Comparison of ENCODE assay signal across 10 cellular contexts in the genomic region with DNA sequence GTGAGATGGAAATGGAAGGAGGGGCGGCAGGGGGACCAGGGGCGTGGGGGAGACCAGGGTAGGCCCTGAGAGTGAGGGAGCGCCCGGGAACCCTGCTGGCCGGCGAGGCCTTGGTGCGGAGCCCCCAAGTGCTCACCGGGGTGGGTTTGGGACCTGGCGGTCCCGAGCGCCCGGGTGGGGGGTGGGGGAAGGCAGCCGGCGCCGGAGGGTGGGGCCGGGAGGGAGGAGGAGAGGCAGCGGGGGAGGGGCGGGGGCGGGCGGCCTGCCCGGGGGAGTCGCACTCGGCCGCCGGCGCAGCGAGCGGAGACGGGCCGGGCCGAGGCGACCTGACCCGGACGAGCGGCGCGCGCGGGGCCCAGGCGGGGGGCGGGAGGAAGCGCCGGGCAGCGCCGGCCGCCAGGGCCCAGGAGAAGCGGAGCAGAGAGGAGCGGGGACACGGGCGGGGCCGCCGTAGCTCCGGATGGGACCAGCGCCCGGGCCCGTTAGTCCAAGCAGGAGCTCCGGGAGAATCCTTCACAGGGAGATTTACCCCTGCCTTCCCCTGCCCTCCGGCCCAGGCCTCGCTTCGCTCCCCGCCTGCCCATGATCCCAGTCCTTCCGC. TPM values are rescaled to one million over a fixed set of nuclear protein-coding genes. Genes with fewer than 3 reads are reported as not detected.
DNase-seq lines count a peak whose midpoint lies in the region; ATAC-seq and TF ChIP-seq lines count a peak whose summit lies in the region.
"Had no signal": no experiment of that assay in that cellular context is flagged by ENCODE, and none has a peak within 500 bp of the region (broad histone marks: within the 10 kb centered on the region; RNA-seq: fewer than 3 reads in every experiment).

A gene (plus strand): TSS at position 271 of the 601 bp plus-strand sequence. CDS start 818 bp downstream, outside the sequence.

- in situ Hi-C loops in endometrial microvascular endothelial cells (cut with HindIII; ENCODE audit: inconsistent ontology term, low pct_unique_long_range_greater_than_20kb, low sequenced_read_pairs): no loop called here

- peak within 1 kb of the TSS; percentile 30 to 68 for H2BK12ac ChIP-seq in mesenchymal stem cell (ENCODE audit: low read length in 2 of 2)

- H2BK120ac ChIP-seq in mesenchymal stem cell (ENCODE audit: low read depth, low read length): peak within 1 kb of the TSS; percentile 96

- H3K4ac ChIP-seq in mesenchymal stem cell (ENCODE audit: low read depth in 1 of 2, low read length in 2 of 2): peak within 1 kb of the TSS; percentile 86 to 99

- H3K9me3 ChIP-seq in mesenchymal stem cell (ENCODE audit: control insufficient read depth, low read length) (no peaks in the 10 kb centered on the region), tibial nerve (no peaks in the 10 kb centered on the region)

- H3K27me3 ChIP-seq in mesenchymal stem cell (ENCODE audit: control insufficient read depth in 1 of 2, insufficient read depth in 1 of 2, low read length in 2 of 2) (no peaks in the 10 kb centered on the region), tibial nerve (no peaks in the 10 kb centered on the region)

- peak within 1 kb of the TSS; percentile 93 to 95 for H3K18ac ChIP-seq in mesenchymal stem cell (ENCODE audit: low read depth in 1 of 2, low read length in 2 of 2)

- peak in 1 of 2 donors; percentile 23 for TF ChIP-seq POLR2A in tibial nerve (IDR thresholded peaks at IDR 0.05)

- H3K14ac ChIP-seq in mesenchymal stem cell (ENCODE audit: low read length in 2 of 2): peak within 1 kb of the TSS in 1 of 2 experiments; percentile 97

- 3% methylated on average over 25 of the region's 62 CpGs for WGBS in mesenchymal stem cell
- WGBS in tibial nerve, 2 donors: 5 to 17% methylated on average over 17 to 38 of the region's 62 CpGs

- H3K36me3 ChIP-seq in mesenchymal stem cell (ENCODE audit: control insufficient read depth in 1 of 2, insufficient read depth in 2 of 2, low read depth in 1 of 2, low read length in 2 of 2): peaks cover 0 to 6% of the 10 kb centered on the region in 2 experiments
- no peaks in the 10 kb centered on the region for H3K36me3 ChIP-seq in tibial nerve

- H4K91ac ChIP-seq in mesenchymal stem cell (ENCODE audit: low read length): peak within 1 kb of the TSS; percentile 90

- no peak for TF ChIP-seq EP300 in tibial nerve (IDR thresholded peaks at IDR 0.05)

- H3K9ac ChIP-seq in mesenchymal stem cell (ENCODE audit: low read length): peak within 1 kb of the TSS; percentile 91

- H3K4me2 ChIP-seq in mesenchymal stem cell (ENCODE audit: low read length, poor library complexity, severe bottlenecking): peak within 1 kb of the TSS; percentile 80

- H2BK15ac ChIP-seq in mesenchymal stem cell (ENCODE audit: low read depth, poor library complexity, severe bottlenecking): peak within 1 kb of the TSS; percentile 54

- no peak for ATAC-seq in GM19351 (IDR thresholded peaks at IDR 0.05; ENCODE audit: unreplicated experiment)

- H3K79me1 ChIP-seq in mesenchymal stem cell (replicated peaks; ENCODE audit: low read length, poor library complexity, severe bottlenecking): peaks cover 19% of the 10 kb centered on the region

- no peak within 1 kb of the TSS for H3K27ac ChIP-seq in mesenchymal stem cell (ENCODE audit: low read length, poor library complexity, severe bottlenecking)
- peak within 1 kb of the TSS; percentile 52 to 91 (median 70) for H3K27ac ChIP-seq in tibial nerve
- H3K27ac ChIP-seq: 22Rv1 had no signal

- H3K4me3 ChIP-seq in mesenchymal stem cell (ENCODE audit: insufficient read depth in 1 of 2, low read depth in 1 of 2, low read length in 2 of 2): peak within 1 kb of the TSS; percentile 65 to 77
- peak within 1 kb of the TSS; percentile 41 to 69 (median 50) for H3K4me3 ChIP-seq in tibial nerve

- peaks cover 27% of the 10 kb centered on the region for H3K4me1 ChIP-seq in mesenchymal stem cell (ENCODE audit: control insufficient read depth, insufficient read depth, low read depth, low read length)
- H3K4me1 ChIP-seq in tibial nerve: peaks cover 0 to 49% (median 26%) of the 10 kb centered on the region in 4 donors

- DNase-seq in DMS 273 (lab: John Stamatoyannopoulos, UW; ENCODE audit: unreplicated experiment) (peak; percentile 29), DMS 273 treated with DMSO at 0.1 percent for 48 hours (lab: John Stamatoyannopoulos, UW) (no peak), mesenchymal stem cell (peak; percentile 43), tibial nerve (ENCODE audit: low spot score in 2 of 2) (no peak), HPDE6-E6E7 (ENCODE audit: extremely low spot score) (no peak), globus pallidus (ENCODE audit: low spot score) (no peak)
- DNase-seq: stimulated activated CD4-positive, alpha-beta T cell treated with anti-CD3 and anti-CD28 coated beads, Interleukin-15, amount 100 ng/mL, for 24 hours had no signal

- peak in 1 of 5 experiments; percentile 31 for TF ChIP-seq CTCF in tibial nerve (IDR thresholded peaks at IDR 0.05)

- H2AK5ac ChIP-seq in mesenchymal stem cell (ENCODE audit: low read length, severe bottlenecking): no peak within 1 kb of the TSS

- H4K8ac ChIP-seq in mesenchymal stem cell (ENCODE audit: low read length): peak within 1 kb of the TSS; percentile 96

- peak within 1 kb of the TSS in 1 of 2 experiments; percentile 67 for H3K23ac ChIP-seq in mesenchymal stem cell (ENCODE audit: low read length in 2 of 2)

- H2AFZ ChIP-seq in mesenchymal stem cell (ENCODE audit: low read depth, low read length): peak within 1 kb of the TSS; percentile 84

- H2BK5ac ChIP-seq in mesenchymal stem cell (ENCODE audit: low read depth, low read length, poor library complexity, severe bottlenecking): no peak within 1 kb of the TSS

RNA-seq across cellular contexts. Expression of the gene that starts here (rescaled TPM):
- 18.3 TPM for total RNA-seq in endometrial microvascular endothelial cells (ENCODE audit: inconsistent ontology term)
- polyA plus RNA-seq in mesenchymal stem cell (2013, experiment 1 of 2): 28.3 TPM
- 29.8 TPM for polyA plus RNA-seq in mesenchymal stem cell (2013, experiment 2 of 2)
- total RNA-seq in tibial nerve: 10 to 100 TPM; 26.3 to 36.0 (median 32.4) TPM

Comparison
In these comparisons a context has a peak if more than half of its experiments do, and no peak if none do; other contexts are left out.
1. DNase-seq: peak in DMS 273 (single experiment) and mesenchymal stem cell (single experiment); none in DMS 273 treated with DMSO at 0.1 percent for 48 hours (single experiment), tibial nerve (0 of 2), HPDE6-E6E7 (single experiment) and globus pallidus (single experiment).